10 cellular contexts compared by ENCODE assay signal in genomic region chr3:61848885-61849284, GRCh38.
DNase-seq lines count a peak whose midpoint lies in the region; ATAC-seq and TF ChIP-seq lines count a peak whose summit lies in the region.
"Had no signal": no experiment of that assay in that cellular context is flagged by ENCODE, and none has a peak within 500 bp of the region (broad histone marks: within the 10 kb centered on the region; RNA-seq: fewer than 3 reads in every experiment).

No MANE protein-coding gene starts in this region.

- H3K27ac ChIP-seq in SK-N-SH (ENCODE audit: low read depth in 2 of 2, low read length in 1 of 2) (peak overlapping the region; percentile 47 to 58), osteoblast (ENCODE audit: low read depth, low read length) (peak overlapping the region; percentile 26)
- no peak overlapping the region for H3K27ac ChIP-seq in naive thymus-derived CD4-positive, alpha-beta T cell (ENCODE audit: low read depth, low read length)

- DNase-seq in A172 (ENCODE audit: low spot score) (peak; percentile 28), SK-N-SH (no peak), fibroblast of the conjunctiva (ENCODE audit: low read depth) (peak; percentile 53), osteoblast (ENCODE audit: insufficient read length, low spot score, missing footprints) (no peak), NCI-H187 (lab: John Stamatoyannopoulos, UW) (no peak)
- no peak for DNase-seq in naive thymus-derived CD4-positive, alpha-beta T cell
- DNase-seq: activated gamma-delta T cell treated with Interleukin-2 at 50 U/mL for 16 hours, NCI-H2227 treated with DMSO at 0.1 percent for 48 hours had no signal

- no peak for TF ChIP-seq CTCF in SK-N-SH (IDR thresholded peaks at IDR 0.05)
- no peak for TF ChIP-seq CTCF in osteoblast (IDR thresholded peaks at IDR 0.05; ENCODE audit: extremely low read depth, low read depth, low read length)

- peak in 1 of 2 experiments; percentile 45; a peak in 1 of 4 replicates for TF ChIP-seq EP300 in SK-N-SH (IDR thresholded peaks at IDR 0.05; ENCODE audit: borderline replicate concordance in 1 of 2, low read depth in 1 of 2, low read length in 1 of 2)

- no peak overlapping the region for H3K27ac Mint-ChIP-seq in naive thymus-derived CD4-positive, alpha-beta T cell

- H2AFZ ChIP-seq in SK-N-SH (ENCODE audit: low read depth): no peak overlapping the region
- no peak overlapping the region for H2AFZ ChIP-seq in osteoblast (ENCODE audit: low read length)

- intact Hi-C loops in naive thymus-derived CD4-positive, alpha-beta T cell (cut with micrococcal nuclease): no loop called here

- POLR2A ChIA-PET in SK-N-SH (lab: Yijun Ruan, JAX): no interaction called here
- POLR2A ChIA-PET in naive thymus-derived CD4-positive, alpha-beta T cell (lab: Charles Lee): no interaction called here

- no peaks in the 10 kb centered on the region for H3K9me3 ChIP-seq in SK-N-SH
- no peaks in the 10 kb centered on the region for H3K9me3 ChIP-seq in osteoblast (ENCODE audit: low read depth, low read length)
- H3K9me3 ChIP-seq in naive thymus-derived CD4-positive, alpha-beta T cell (ENCODE audit: control insufficient read depth in 2 of 3, low read length in 3 of 3): no peaks in the 10 kb centered on the region

- CTCF ChIA-PET in SK-N-SH (lab: Yijun Ruan, JAX): interaction anchor here (1.6 kb wide), 1 partner anchor 9 kb away, joined by 11 read pairs; no protein-coding TSS in a partner anchor
- CTCF ChIA-PET in naive thymus-derived CD4-positive, alpha-beta T cell (lab: Charles Lee): no interaction called here

- peaks cover 0 to 10% of the 10 kb centered on the region in 2 experiments for H3K4me1 ChIP-seq in SK-N-SH (ENCODE audit: control insufficient read depth in 1 of 2, insufficient read depth in 2 of 2, low read depth in 1 of 2, low read length in 1 of 2)
- peaks cover 21% of the 10 kb centered on the region for H3K4me1 ChIP-seq in osteoblast (ENCODE audit: insufficient read depth, low read length)
- no peaks in the 10 kb centered on the region for H3K4me1 ChIP-seq in naive thymus-derived CD4-positive, alpha-beta T cell (ENCODE audit: control insufficient read depth in 2 of 2, insufficient read depth in 2 of 2, low read length in 2 of 2)

- peaks cover 0 to 23% (median 0%) of the 10 kb centered on the region in 5 donors for H3K27me3 Mint-ChIP-seq in naive thymus-derived CD4-positive, alpha-beta T cell

- H3K79me2 ChIP-seq in SK-N-SH (ENCODE audit: insufficient read depth): peaks cover 17% of the 10 kb centered on the region
- peaks cover 29% of the 10 kb centered on the region for H3K79me2 ChIP-seq in osteoblast (ENCODE audit: insufficient read depth, low read length)

- no peaks in the 10 kb centered on the region for H4K20me1 ChIP-seq in SK-N-SH (ENCODE audit: insufficient read depth)
- H4K20me1 ChIP-seq in osteoblast (ENCODE audit: insufficient read depth, low read length): peaks cover 6% of the 10 kb centered on the region

- no peaks in the 10 kb centered on the region for H3K4me1 Mint-ChIP-seq in naive thymus-derived CD4-positive, alpha-beta T cell

- peaks cover 6% of the 10 kb centered on the region for H3F3A ChIP-seq in SK-N-SH (replicated peaks; ENCODE audit: insufficient read depth)

- TF ChIP-seq RAD21 in SK-N-SH (IDR thresholded peaks at IDR 0.05; ENCODE audit: low read length): no peak

- H3K27me3 ChIP-seq in SK-N-SH (ENCODE audit: insufficient read depth) (no peaks in the 10 kb centered on the region), osteoblast (ENCODE audit: insufficient read depth, low read length) (no peaks in the 10 kb centered on the region)
- H3K27me3 ChIP-seq in naive thymus-derived CD4-positive, alpha-beta T cell (ENCODE audit: control insufficient read depth in 2 of 2, insufficient read depth in 2 of 2, low read length in 2 of 2): no peaks in the 10 kb centered on the region

- peaks cover 0 to 6% (median 0%) of the 10 kb centered on the region in 11 donors for H3K9me3 Mint-ChIP-seq in naive thymus-derived CD4-positive, alpha-beta T cell

- no peak for ATAC-seq in naive thymus-derived CD4-positive, alpha-beta T cell
- no peak for ATAC-seq in HG02973 (IDR thresholded peaks at IDR 0.05; ENCODE audit: unreplicated experiment)
- no peak for ATAC-seq in HG03025 (IDR thresholded peaks at IDR 0.05; ENCODE audit: low FRiP score, unreplicated experiment)

- no peak overlapping the region for H3K4me3 Mint-ChIP-seq in naive thymus-derived CD4-positive, alpha-beta T cell

- H3K4me2 ChIP-seq in SK-N-SH (peak overlapping the region; percentile 43; the same call in 1 of the 2 replicates), osteoblast (ENCODE audit: insufficient read depth, low read length) (peak overlapping the region; percentile 69)

- no peaks in the 10 kb centered on the region for H3K36me3 Mint-ChIP-seq in naive thymus-derived CD4-positive, alpha-beta T cell

- no peak overlapping the region for H3K4me3 ChIP-seq in SK-N-SH (ENCODE audit: low read depth in 2 of 2, low read length in 1 of 2)
- H3K4me3 ChIP-seq in osteoblast (ENCODE audit: insufficient read depth, low read length): no peak overlapping the region
- no peak overlapping the region for H3K4me3 ChIP-seq in naive thymus-derived CD4-positive, alpha-beta T cell (ENCODE audit: low read length)

- H3K9ac ChIP-seq in SK-N-SH: no peak overlapping the region

- H3K9me2 ChIP-seq in SK-N-SH: no peaks in the 10 kb centered on the region

- 25% methylated on average over 3 of the region's 3 CpGs for WGBS in SK-N-SH (ENCODE audit: low lambda C conversion rate)

- H3K36me3 ChIP-seq in SK-N-SH (replicated peaks in 1 of 2; ENCODE audit: control insufficient read depth in 1 of 2, insufficient read depth in 2 of 2, low read length in 1 of 2) (no peaks in the 10 kb centered on the region), osteoblast (ENCODE audit: insufficient read depth, low read length) (no peaks in the 10 kb centered on the region)
- no peaks in the 10 kb centered on the region for H3K36me3 ChIP-seq in naive thymus-derived CD4-positive, alpha-beta T cell (ENCODE audit: control insufficient read depth in 2 of 3, insufficient read depth in 3 of 3, low read length in 3 of 3)

TF ChIP-seq in SK-N-SH, 30 proteins besides CTCF, POLR2A, EP300 and RAD21:
- TF ChIP-seq PBX3 (IDR thresholded peaks at IDR 0.05): peak; percentile 42
- no peak for TF ChIP-seq EZH2phosphoT487 (IDR thresholded peaks at IDR 0.05; ENCODE audit: borderline replicate concordance, low read depth)
- peak; percentile 46; the same call in 1 of the 2 replicates for TF ChIP-seq TCF12 (IDR thresholded peaks at IDR 0.05)
- peak; percentile 57 for TF ChIP-seq NFIC (IDR thresholded peaks at IDR 0.05; ENCODE audit: borderline replicate concordance)

Comparison
In these comparisons a context has a peak if more than half of its experiments do, and no peak if none do; other contexts are left out.
1. DNase-seq: peak in A172 (single experiment) and fibroblast of the conjunctiva (single experiment); none in SK-N-SH (single experiment), osteoblast (single experiment), NCI-H187 (0 of 2) and naive thymus-derived CD4-positive, alpha-beta T cell (0 of 9).